In genomic region chr2:229780856-229781773, GRCh38 we compare ENCODE assay signal across 8 cellular contexts.
DNase-seq lines count a peak whose midpoint lies in the region; ATAC-seq and TF ChIP-seq lines count a peak whose summit lies in the region.

No MANE protein-coding gene starts in this region.

- no peaks in the 10 kb centered on the region for H4K20me1 ChIP-seq in DOHH2 (ENCODE audit: control insufficient read depth, insufficient read depth, low read depth, low read length)

- peaks cover 7% of the 10 kb centered on the region for H3K4me1 ChIP-seq in DOHH2 (ENCODE audit: control insufficient read depth, low read length)
- peaks cover 0 to 8% of the 10 kb centered on the region in 2 donors for H3K4me1 ChIP-seq in right atrium auricular region

- H3K79me2 ChIP-seq in DOHH2 (ENCODE audit: control insufficient read depth, low read length) = no peaks in the 10 kb centered on the region

- H3K9me3 ChIP-seq in DOHH2 (ENCODE audit: control insufficient read depth, insufficient read depth, low read length) (no peaks in the 10 kb centered on the region), right atrium auricular region (no peaks in the 10 kb centered on the region)

- no peak overlapping the region for H3K4me2 ChIP-seq in DOHH2 (ENCODE audit: low read length)

- H3K36me3 ChIP-seq in DOHH2 (ENCODE audit: control insufficient read depth, low read length) (peaks cover 74% of the 10 kb centered on the region), right atrium auricular region (peaks cover 58% of the 10 kb centered on the region)

- no peaks in the 10 kb centered on the region for H3K9me2 ChIP-seq in DOHH2 (replicated peaks; ENCODE audit: control insufficient read depth, low read length)

- H3K27me3 ChIP-seq in DOHH2 (ENCODE audit: control insufficient read depth, low read length) = no peaks in the 10 kb centered on the region
- H3K27me3 ChIP-seq in right atrium auricular region = no peaks in the 10 kb centered on the region

- no peak for TF ChIP-seq POLR2A in lower leg skin (IDR thresholded peaks at IDR 0.05)

- no peaks in the 10 kb centered on the region for H3F3A ChIP-seq in DOHH2 (ENCODE audit: control insufficient read depth, insufficient read depth)

- H3K4me3 ChIP-seq in DOHH2 (ENCODE audit: low read length) (no peak overlapping the region), right atrium auricular region (no peak overlapping the region), lower leg skin (ENCODE audit: low read depth, poor library complexity, severe bottlenecking) (no peak overlapping the region)

- intact Hi-C loops in lower leg skin (cut with DNase I; ENCODE audit: low total_unique reads) = no loop called here

- ATAC-seq in GM19463 (IDR thresholded peaks at IDR 0.05; ENCODE audit: unreplicated experiment) = no peak

- peak; percentile 30 for DNase-seq in H4 (ENCODE audit: low spot score)
- DNase-seq in NCI-H2107 treated with DMSO at 0.1 percent for 48 hours (lab: John Stamatoyannopoulos, UW; ENCODE audit: unreplicated experiment) = peak; percentile 37
- DNase-seq in amniotic stem cell (lab: John Stamatoyannopoulos, UW) = peak; percentile 17
- DNase-seq in right atrium auricular region (ENCODE audit: low spot score) = no peak
- peak; percentile 51 for DNase-seq in retina
- DNase-seq in lower leg skin (ENCODE audit: low spot score in 2 of 2) = no peak

- peak; percentile 97 for TF ChIP-seq CTCF in DOHH2 (IDR thresholded peaks at IDR 0.05; ENCODE audit: low read depth, low read length, poor library complexity, severe bottlenecking)
- TF ChIP-seq CTCF in right atrium auricular region (IDR thresholded peaks at IDR 0.05) = peak; percentile 81 to 84
- no peak for TF ChIP-seq CTCF in lower leg skin (IDR thresholded peaks at IDR 0.05)

- H3K27ac ChIP-seq in DOHH2 (ENCODE audit: low read depth, low read length) (no peak overlapping the region), right atrium auricular region (no peak overlapping the region)

Comparison
In these comparisons a context has a peak if more than half of its experiments do, and no peak if none do; other contexts are left out.
1. CTCF ChIP-seq: peak in DOHH2 (single experiment) and right atrium auricular region (2 of 2); none in lower leg skin (0 of 3).
2. DNase-seq: peak in H4 (single experiment), NCI-H2107 treated with DMSO at 0.1 percent for 48 hours (single experiment), amniotic stem cell (single experiment) and retina (single experiment); none in right atrium auricular region (single experiment) and lower leg skin (0 of 2).